ENCODE assay signal across 8 cellular contexts in the genomic region with DNA sequence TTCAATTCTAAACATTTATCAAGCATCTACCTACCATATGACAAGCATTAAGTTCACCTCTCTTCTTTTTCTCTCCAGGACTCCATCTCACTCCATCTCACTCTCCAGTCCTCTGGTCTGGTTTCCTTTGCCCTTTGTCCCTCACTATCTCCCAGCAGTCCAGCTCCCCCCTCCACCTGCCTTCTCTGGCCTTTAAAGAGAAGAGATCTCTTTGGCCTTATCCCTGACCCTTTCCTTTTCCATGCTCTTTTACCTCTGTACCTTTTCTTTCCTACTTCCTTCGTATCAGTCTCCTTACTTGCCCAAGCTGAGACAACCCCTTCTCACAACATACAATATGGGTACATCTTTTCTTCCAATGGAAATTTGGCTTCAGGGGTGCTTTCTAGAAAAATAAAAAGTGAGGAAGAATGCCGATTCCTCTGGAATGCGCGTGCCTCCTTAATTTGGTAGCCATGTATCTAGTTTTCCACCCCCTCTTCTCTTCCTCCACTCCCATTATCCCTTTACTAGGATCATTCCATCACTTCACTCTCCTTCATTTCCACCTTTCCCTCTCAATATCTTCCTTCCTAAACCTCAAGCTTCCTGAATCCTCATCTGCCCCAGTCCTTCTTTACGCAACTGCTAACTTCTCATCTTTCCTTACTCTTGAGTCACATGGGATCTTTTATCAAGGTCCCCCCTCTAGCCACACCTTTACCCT. TPM values are rescaled to one million over a fixed set of nuclear protein-coding genes. Genes with fewer than 3 reads are reported as not detected.
A peak's percentile ranks its signal among the peaks of the same experiment; 100 is the strongest.
DNase-seq lines count a peak whose midpoint lies in the region; TF ChIP-seq lines count a peak whose summit lies in the region.

No MANE protein-coding gene starts in this region.

- H3K4me1 Mint-ChIP-seq in IgD-negative memory B cell = peaks cover 22 to 56% (median 30%) of the 10 kb centered on the region in 3 donors

- TF ChIP-seq CTCF in AG10803 (conservative IDR thresholded peaks at IDR 0.05; ENCODE audit: low read length) (no peak), astrocyte of the spinal cord (IDR thresholded peaks at IDR 0.05; ENCODE audit: low read depth, low read length) (no peak), liver (IDR thresholded peaks at IDR 0.05; ENCODE audit: low read depth, low read length, missing input control) (no peak), tibial nerve (IDR thresholded peaks at IDR 0.05) (no peak)

- H3K9me3 ChIP-seq in liver (ENCODE audit: control insufficient read depth in 4 of 4, low read length in 3 of 4) (no peaks in the 10 kb centered on the region), tibial nerve (no peaks in the 10 kb centered on the region)

- H3K9ac ChIP-seq in liver (ENCODE audit: low read depth in 1 of 2, low read length in 2 of 2) = peak overlapping the region; percentile 30 to 81

- H3K27ac ChIP-seq in liver (ENCODE audit: low read depth in 1 of 2, low read length in 2 of 2) (peak overlapping the region; percentile 95 to 96), tibial nerve (peak overlapping the region; percentile 91 to 100 (median 95))

- in situ Hi-C loops in astrocyte of the spinal cord (cut with HindIII; ENCODE audit: low sequenced_read_pairs) = no loop called here

- WGBS in liver = 25% methylated on average over 5 of the region's 5 CpGs
- WGBS in tibial nerve, 2 donors = 14 to 15% methylated on average over 5 of the region's 5 CpGs

- H3K36me3 ChIP-seq in liver (ENCODE audit: control insufficient read depth in 4 of 4, insufficient read depth in 3 of 4, low read depth in 1 of 4, low read length in 3 of 4) (peaks cover 0 to 10% (median 5%) of the 10 kb centered on the region in 4 donors), tibial nerve (peaks cover 0 to 20% (median 4%) of the 10 kb centered on the region in 3 donors)

- H3K4me3 ChIP-seq in AG10803 (ENCODE audit: low read length) = peak overlapping the region; percentile 97
- H3K4me3 ChIP-seq in astrocyte of the spinal cord (ENCODE audit: low read depth, low read length) = peak overlapping the region; percentile 98
- peak overlapping the region; percentile 73 to 96 (median 84) for H3K4me3 ChIP-seq in liver (ENCODE audit: low read depth in 1 of 3, low read length in 3 of 3)
- H3K4me3 ChIP-seq in tibial nerve = peak overlapping the region; percentile 67 to 88 (median 73)

- TF ChIP-seq RAD21 in liver (IDR thresholded peaks at IDR 0.05) = no peak

- H3K27ac Mint-ChIP-seq in IgD-negative memory B cell = peak overlapping the region; percentile 94 to 99 (median 98)

- no peak for TF ChIP-seq POLR2A in tibial nerve (IDR thresholded peaks at IDR 0.05)

- H3K27me3 ChIP-seq in liver (ENCODE audit: control insufficient read depth in 4 of 4, insufficient read depth in 4 of 4, low read length in 3 of 4) (no peaks in the 10 kb centered on the region), tibial nerve (no peaks in the 10 kb centered on the region)

- H3K4me3 Mint-ChIP-seq in IgD-negative memory B cell = peak overlapping the region; percentile 72 to 95 (median 93)

- H3K36me3 Mint-ChIP-seq in IgD-negative memory B cell = peaks cover 5% of the 10 kb centered on the region

- H3K27me3 Mint-ChIP-seq in IgD-negative memory B cell = no peaks in the 10 kb centered on the region

- TF ChIP-seq EP300 in tibial nerve (IDR thresholded peaks at IDR 0.05) = no peak

- H3K4me1 ChIP-seq in liver (ENCODE audit: control insufficient read depth in 4 of 4, insufficient read depth in 4 of 4, low read length in 3 of 4) (peaks cover 0 to 50% (median 42%) of the 10 kb centered on the region in 4 donors), tibial nerve (peaks cover 0 to 73% (median 32%) of the 10 kb centered on the region in 4 donors)

- DNase-seq in AG10803 (ENCODE audit: low read depth) (peak; percentile 40), astrocyte of the spinal cord (ENCODE audit: low read depth, low spot score) (no peak), tibial nerve (ENCODE audit: low spot score in 2 of 2) (no peak), epidermal melanocyte (ENCODE audit: insufficient read length, low spot score) (no peak), EL (no peak), CD1c-positive myeloid dendritic cell (ENCODE audit: extremely low spot score) (no peak)

- no peaks in the 10 kb centered on the region for H3K9me3 Mint-ChIP-seq in IgD-negative memory B cell

TF ChIP-seq in liver, 16 proteins besides CTCF, POLR2A, EP300 and RAD21:
- TF ChIP-seq REST (IDR thresholded peaks at IDR 0.05) (no peak), TAF1 (conservative IDR thresholded peaks at IDR 0.05) (no peak), RXRA (IDR thresholded peaks at IDR 0.05) (no peak), FOXA1 (IDR thresholded peaks at IDR 0.05) (no peak), HNF4A (conservative IDR thresholded peaks at IDR 0.05) (peak; percentile 28 to 49)

RNA-seq across cellular contexts. Expression of gene AGPAT1, which starts 0.7 kb away (rescaled TPM):
- polyA plus RNA-seq in IgD-negative memory B cell (17.2 TPM), liver (10 to 100 TPM; 20.3 to 45.1 TPM)
- total RNA-seq in liver (10 to 100 TPM; 10.4 to 14.7 TPM), tibial nerve (10 to 100 TPM; 45.3 to 52.2 (median 48.1) TPM)

RNA-seq across cellular contexts. Expression of gene RNF5, which starts 1.6 kb away (rescaled TPM):
- polyA plus RNA-seq in IgD-negative memory B cell = 88.8 TPM
- 10 to 100 TPM; 51.5 to 56.1 TPM for total RNA-seq in liver
- 10 to 100 TPM; 65.9 to 85.9 TPM for polyA plus RNA-seq in liver
- 100 to 1,000 TPM in 2 of 4 donors, 10 to 100 TPM in 2; 74.5 to 117 (median 107) TPM for total RNA-seq in tibial nerve

RNA-seq across cellular contexts. Expression of gene AGER, which starts 7.4 kb away (rescaled TPM):
- polyA plus RNA-seq in IgD-negative memory B cell = 0.58 TPM
- total RNA-seq in liver = under 1 TPM; 0.47 to 0.92 TPM
- under 1 TPM; 0.75 to 0.91 TPM for polyA plus RNA-seq in liver
- 10 to 100 TPM in 1 of 4 donors, 1 to 10 TPM in 3; 4.0 to 12.7 (median 5.8) TPM for total RNA-seq in tibial nerve

RNA-seq across cellular contexts. Expression of gene EGFL8, which starts 12.2 kb away (rescaled TPM):
- polyA plus RNA-seq in IgD-negative memory B cell = not detected
- 1 to 10 TPM; 1.8 to 8.2 TPM for total RNA-seq in liver
- polyA plus RNA-seq in liver = 1 to 10 TPM; 1.9 TPM
- total RNA-seq in tibial nerve = 100 to 1,000 TPM; 108 to 388 (median 270) TPM

RNA-seq across cellular contexts. Expression of gene PBX2, which starts 13.4 kb away (rescaled TPM):
- polyA plus RNA-seq in IgD-negative memory B cell = 3.3 TPM
- 10 to 100 TPM; 21.3 to 52.5 TPM for total RNA-seq in liver
- polyA plus RNA-seq in liver = 10 to 100 TPM in 1 of 2 donors, 1 to 10 TPM in 1; 1.5 to 16.0 TPM
- total RNA-seq in tibial nerve = 10 to 100 TPM; 55.0 to 75.0 (median 61.9) TPM
